Comparison of ENCODE assay signal across 8 cellular contexts in the genomic region with DNA sequence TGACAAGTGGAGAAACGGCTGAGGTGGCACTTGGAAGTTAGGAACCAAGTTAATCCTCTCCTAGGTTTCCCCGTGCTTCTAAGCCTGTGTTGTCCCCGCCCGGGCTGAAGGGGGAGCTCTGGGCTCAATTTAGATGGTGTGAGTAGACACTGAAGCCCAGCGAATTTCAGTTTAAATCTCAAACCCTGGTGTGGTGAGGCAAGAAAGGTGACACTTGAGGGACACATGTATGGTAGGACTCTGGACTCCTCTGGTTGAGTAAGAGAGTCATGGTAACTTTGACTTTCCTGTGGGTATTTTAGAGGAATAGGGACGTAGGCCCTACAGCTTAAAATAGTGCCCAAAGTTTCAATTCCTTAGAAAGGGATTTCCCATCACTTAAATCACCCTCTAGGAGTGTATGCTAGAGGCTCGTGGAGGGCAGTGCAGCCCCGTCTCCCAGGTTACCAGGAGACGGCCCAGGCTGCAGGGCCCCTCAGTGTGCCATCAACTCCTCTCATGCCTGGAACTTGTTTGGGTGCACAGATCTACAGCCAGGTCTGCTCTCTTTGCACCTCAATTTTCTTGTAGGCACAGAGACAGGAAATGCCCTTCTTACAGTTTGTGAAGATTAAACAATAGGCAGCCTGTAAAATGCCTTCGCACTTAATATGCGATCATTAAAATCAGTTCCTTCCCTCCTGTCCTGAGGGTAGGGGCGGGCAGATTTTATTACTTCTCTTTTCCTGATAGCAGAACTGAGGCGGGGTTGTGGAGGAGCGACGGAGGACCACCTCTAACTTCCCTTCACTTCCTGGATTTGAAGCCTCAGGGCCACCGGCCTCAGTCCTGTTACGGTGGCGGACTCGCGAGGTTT. TPM values are rescaled to one million over a fixed set of nuclear protein-coding genes. Genes with fewer than 3 reads are reported as not detected.
DNase-seq lines count a peak whose midpoint lies in the region; ATAC-seq and TF ChIP-seq lines count a peak whose summit lies in the region.

No MANE protein-coding gene starts in this region.

- POLR2A ChIA-PET in CD8-positive, alpha-beta memory T cell (lab: Charles Lee): no interaction called here
- POLR2A ChIA-PET in activated CD4-positive, alpha-beta T cell treated with anti-CD3 and anti-CD28 coated beads, Interleukin-2, amount 10 ng/mL, durations not matched to agents 7 days and 5 days (lab: Charles Lee): no interaction called here

- TF ChIP-seq POLR2A in NB4 (IDR thresholded peaks at IDR 0.05; ENCODE audit: extremely low read depth, insufficient read length): no peak

- no peaks in the 10 kb centered on the region for H3K36me3 Mint-ChIP-seq in CD8-positive, alpha-beta memory T cell
- H3K36me3 Mint-ChIP-seq in activated CD4-positive, alpha-beta T cell treated with anti-CD3 and anti-CD28 coated beads, Interleukin-2, amount 10 ng/mL, durations not matched to agents 7 days and 5 days (ENCODE audit: low read depth): peaks cover 19% of the 10 kb centered on the region
- H3K36me3 Mint-ChIP-seq in osteocyte (ENCODE audit: unreplicated experiment): no peaks in the 10 kb centered on the region
- peaks cover 5% of the 10 kb centered on the region for H3K36me3 Mint-ChIP-seq in activated T-helper 2 cell treated with anti-CD3 and anti-CD28 coated beads, Interferon-gamma antibody, Interleukin-2, Interleukin-4, amounts not matched to agents 10 μg/mL and 5 μg/mL and 100 μg/mL, durations not matched to agents 14 hours and 24 hours and 36 hours (ENCODE audit: low read depth)

- no peak for DNase-seq in CD8-positive, alpha-beta memory T cell
- DNase-seq in NB4 (ENCODE audit: low read depth): peak; percentile 76
- peak; percentile 58 for DNase-seq in activated CD4-positive, alpha-beta T cell treated with anti-CD3 and anti-CD28 coated beads, Interleukin-2, amount 10 ng/mL, durations not matched to agents 7 days and 5 days
- DNase-seq in foreskin melanocyte: peak; percentile 39
- DNase-seq in osteocyte (ENCODE audit: extremely low spot score, unreplicated experiment): peak; percentile 80
- DNase-seq in activated T-helper 2 cell treated with anti-CD3 and anti-CD28 coated beads, Interferon-gamma antibody, Interleukin-2, Interleukin-4, amounts not matched to agents 10 μg/mL and 5 μg/mL and 100 μg/mL, durations not matched to agents 14 hours and 24 hours and 36 hours (ENCODE audit: low spot score): no peak

- H3K36me3 ChIP-seq in CD8-positive, alpha-beta memory T cell (ENCODE audit: insufficient read depth, low read length): no peaks in the 10 kb centered on the region

- H3K9me3 Mint-ChIP-seq in CD8-positive, alpha-beta memory T cell: peaks cover 0 to 16% (median 10%) of the 10 kb centered on the region in 5 donors
- peaks cover 3% of the 10 kb centered on the region for H3K9me3 Mint-ChIP-seq in activated CD4-positive, alpha-beta T cell treated with anti-CD3 and anti-CD28 coated beads, Interleukin-2, amount 10 ng/mL, durations not matched to agents 7 days and 5 days
- H3K9me3 Mint-ChIP-seq in osteocyte (ENCODE audit: unreplicated experiment): no peaks in the 10 kb centered on the region
- peaks cover 6% of the 10 kb centered on the region for H3K9me3 Mint-ChIP-seq in activated T-helper 2 cell treated with anti-CD3 and anti-CD28 coated beads, Interferon-gamma antibody, Interleukin-2, Interleukin-4, amounts not matched to agents 10 μg/mL and 5 μg/mL and 100 μg/mL, durations not matched to agents 14 hours and 24 hours and 36 hours

- H3K4me3 ChIP-seq in CD8-positive, alpha-beta memory T cell (ENCODE audit: low read length): no peak overlapping the region
- H3K4me3 ChIP-seq in NB4 (ENCODE audit: low read depth, low read length): no peak overlapping the region

- H3K4me1 ChIP-seq in CD8-positive, alpha-beta memory T cell (ENCODE audit: insufficient read depth, low read length): peaks cover 25% of the 10 kb centered on the region

- peaks cover 53% of the 10 kb centered on the region for H3K27me3 ChIP-seq in CD8-positive, alpha-beta memory T cell (ENCODE audit: insufficient read depth, low read length, poor library complexity, severe bottlenecking)

- intact Hi-C loops in activated T-helper 2 cell treated with anti-CD3 and anti-CD28 coated beads, Interferon-gamma antibody, Interleukin-2, Interleukin-4, amounts not matched to agents 10 μg/mL and 5 μg/mL and 100 μg/mL, durations not matched to agents 14 hours and 24 hours and 36 hours (cut with micrococcal nuclease): loop anchor here (2.0 kb wide), 1 partner anchor 15 kb away; no protein-coding TSS in a partner anchor

- TF ChIP-seq CTCF in NB4 (IDR thresholded peaks at IDR 0.05; ENCODE audit: low read depth, low read length) (peak; percentile 90), osteocyte (IDR thresholded peaks at IDR 0.05) (peak; percentile 64)

- H3K4me1 Mint-ChIP-seq in CD8-positive, alpha-beta memory T cell: peaks cover 19 to 47% (median 41%) of the 10 kb centered on the region in 3 donors
- peaks cover 33% of the 10 kb centered on the region for H3K4me1 Mint-ChIP-seq in activated CD4-positive, alpha-beta T cell treated with anti-CD3 and anti-CD28 coated beads, Interleukin-2, amount 10 ng/mL, durations not matched to agents 7 days and 5 days
- H3K4me1 Mint-ChIP-seq in osteocyte (ENCODE audit: unreplicated experiment): peaks cover 10% of the 10 kb centered on the region
- H3K4me1 Mint-ChIP-seq in activated T-helper 2 cell treated with anti-CD3 and anti-CD28 coated beads, Interferon-gamma antibody, Interleukin-2, Interleukin-4, amounts not matched to agents 10 μg/mL and 5 μg/mL and 100 μg/mL, durations not matched to agents 14 hours and 24 hours and 36 hours (ENCODE audit: low read depth): peaks cover 9% of the 10 kb centered on the region

- H3K27me3 Mint-ChIP-seq in CD8-positive, alpha-beta memory T cell: peaks cover 82 to 96% of the 10 kb centered on the region in 2 donors
- H3K27me3 Mint-ChIP-seq in activated CD4-positive, alpha-beta T cell treated with anti-CD3 and anti-CD28 coated beads, Interleukin-2, amount 10 ng/mL, durations not matched to agents 7 days and 5 days: peaks cover 93% of the 10 kb centered on the region
- H3K27me3 Mint-ChIP-seq in osteocyte (ENCODE audit: unreplicated experiment): peaks cover 81% of the 10 kb centered on the region
- peaks cover 84% of the 10 kb centered on the region for H3K27me3 Mint-ChIP-seq in activated T-helper 2 cell treated with anti-CD3 and anti-CD28 coated beads, Interferon-gamma antibody, Interleukin-2, Interleukin-4, amounts not matched to agents 10 μg/mL and 5 μg/mL and 100 μg/mL, durations not matched to agents 14 hours and 24 hours and 36 hours (ENCODE audit: low read depth)

- no peak overlapping the region for H3K27ac Mint-ChIP-seq in CD8-positive, alpha-beta memory T cell
- no peak overlapping the region for H3K27ac Mint-ChIP-seq in activated CD4-positive, alpha-beta T cell treated with anti-CD3 and anti-CD28 coated beads, Interleukin-2, amount 10 ng/mL, durations not matched to agents 7 days and 5 days
- H3K27ac Mint-ChIP-seq in osteocyte (ENCODE audit: unreplicated experiment): no peak overlapping the region
- no peak overlapping the region for H3K27ac Mint-ChIP-seq in activated T-helper 2 cell treated with anti-CD3 and anti-CD28 coated beads, Interferon-gamma antibody, Interleukin-2, Interleukin-4, amounts not matched to agents 10 μg/mL and 5 μg/mL and 100 μg/mL, durations not matched to agents 14 hours and 24 hours and 36 hours

- CTCF ChIA-PET in CD8-positive, alpha-beta memory T cell (lab: Charles Lee): interaction anchor here (0.8 to 1.4 kb wide), 4 partner anchors 9 to 647 kb away, joined by 3 to 5 read pairs (median 4); no protein-coding TSS in a partner anchor
- CTCF ChIA-PET in activated CD4-positive, alpha-beta T cell treated with anti-CD3 and anti-CD28 coated beads, Interleukin-2, amount 10 ng/mL, durations not matched to agents 7 days and 5 days (lab: Charles Lee): interaction anchor here (0.7 to 2.3 kb wide), 8 partner anchors 11 to 132 kb away, joined by 3 to 9 read pairs (median 4); no protein-coding TSS in a partner anchor

- H3K27ac ChIP-seq in CD8-positive, alpha-beta memory T cell (ENCODE audit: low read depth, low read length): no peak overlapping the region

- H3K9me3 ChIP-seq in CD8-positive, alpha-beta memory T cell (ENCODE audit: low read length): no peaks in the 10 kb centered on the region

- ATAC-seq in GM18519 (IDR thresholded peaks at IDR 0.05; ENCODE audit: low FRiP score, unreplicated experiment): peak; percentile 71
- ATAC-seq in HG02852 (IDR thresholded peaks at IDR 0.05; ENCODE audit: unreplicated experiment): peak; percentile 70

- peak overlapping the region in 4 of 7 donors; percentile 46 to 66 (median 54) for H3K4me3 Mint-ChIP-seq in CD8-positive, alpha-beta memory T cell
- H3K4me3 Mint-ChIP-seq in activated CD4-positive, alpha-beta T cell treated with anti-CD3 and anti-CD28 coated beads, Interleukin-2, amount 10 ng/mL, durations not matched to agents 7 days and 5 days: no peak overlapping the region
- H3K4me3 Mint-ChIP-seq in osteocyte (ENCODE audit: unreplicated experiment): peak overlapping the region; percentile 50
- H3K4me3 Mint-ChIP-seq in activated T-helper 2 cell treated with anti-CD3 and anti-CD28 coated beads, Interferon-gamma antibody, Interleukin-2, Interleukin-4, amounts not matched to agents 10 μg/mL and 5 μg/mL and 100 μg/mL, durations not matched to agents 14 hours and 24 hours and 36 hours (ENCODE audit: low read depth): no peak overlapping the region

RNA-seq across cellular contexts. Expression of gene HAND2, which starts 23.9 kb away (rescaled TPM):
- not detected for total RNA-seq in CD8-positive, alpha-beta memory T cell
- polyA plus RNA-seq in CD8-positive, alpha-beta memory T cell: not detected
- total RNA-seq in activated CD4-positive, alpha-beta T cell treated with anti-CD3 and anti-CD28 coated beads, Interleukin-2, amount 10 ng/mL, durations not matched to agents 7 days and 5 days: not detected
- total RNA-seq in osteocyte: not detected in 2 replicates
- not detected in 2 replicates for total RNA-seq in activated T-helper 2 cell treated with anti-CD3 and anti-CD28 coated beads, Interferon-gamma antibody, Interleukin-2, Interleukin-4, amounts not matched to agents 10 μg/mL and 5 μg/mL and 100 μg/mL, durations not matched to agents 14 hours and 24 hours and 36 hours

Comparison
In these comparisons a context has a peak if more than half of its experiments do, and no peak if none do; other contexts are left out.
1. DNase-seq: peak in NB4 (single experiment), activated CD4-positive, alpha-beta T cell treated with anti-CD3 and anti-CD28 coated beads, Interleukin-2, amount 10 ng/mL, durations not matched to agents 7 days and 5 days (single experiment), foreskin melanocyte (single experiment) and osteocyte (single experiment); none in CD8-positive, alpha-beta memory T cell (0 of 5) and activated T-helper 2 cell treated with anti-CD3 and anti-CD28 coated beads, Interferon-gamma antibody, Interleukin-2, Interleukin-4, amounts not matched to agents 10 μg/mL and 5 μg/mL and 100 μg/mL, durations not matched to agents 14 hours and 24 hours and 36 hours (single experiment).
2. H3K4me3 Mint-ChIP-seq: peak in CD8-positive, alpha-beta memory T cell (4 of 7) and osteocyte (single experiment); none in activated CD4-positive, alpha-beta T cell treated with anti-CD3 and anti-CD28 coated beads, Interleukin-2, amount 10 ng/mL, durations not matched to agents 7 days and 5 days (single experiment) and activated T-helper 2 cell treated with anti-CD3 and anti-CD28 coated beads, Interferon-gamma antibody, Interleukin-2, Interleukin-4, amounts not matched to agents 10 μg/mL and 5 μg/mL and 100 μg/mL, durations not matched to agents 14 hours and 24 hours and 36 hours (single experiment).